ENCODE assay signal across 13 cellular contexts in genomic region chr19:46442808-46443450, GRCh38. TPM values are rescaled to one million over a fixed set of nuclear protein-coding genes. Genes with fewer than 3 reads are reported as not detected.
A peak's percentile ranks its signal among the peaks of the same experiment; 100 is the strongest.
DNase-seq lines count a peak whose midpoint lies in the region; TF ChIP-seq lines count a peak whose summit lies in the region.
"Had no signal": no experiment of that assay in that cellular context is flagged by ENCODE, and none has a peak within 500 bp of the region (broad histone marks: within the 10 kb centered on the region; RNA-seq: fewer than 3 reads in every experiment).

No MANE protein-coding gene starts in this region.

- TF ChIP-seq CTCF in PC-9 (conservative IDR thresholded peaks at IDR 0.05) (no peak), epithelial cell of esophagus (IDR thresholded peaks at IDR 0.05; ENCODE audit: insufficient read depth, low read depth, low read length, missing control alignments) (no peak), ovary (IDR thresholded peaks at IDR 0.05) (no peak)

- intact Hi-C loops in PC-9 (cut with micrococcal nuclease; ENCODE audit: unreplicated experiment) (no loop called here), ovary (cut with DNase I) (no loop called here)

- H3K4me2 ChIP-seq in PC-9 = peak overlapping the region; percentile 25

- peaks cover 2 to 6% (median 4%) of the 10 kb centered on the region in 3 donors for H3K27me3 Mint-ChIP-seq in immature natural killer cell (ENCODE audit: low read depth in 3 of 3)

- BruUV-seq in PC-9 (replicated peaks; lab: Mats Ljungman, UMichigan) = no TSS peak

- POLR2A ChIA-PET in PC-9 (lab: Charles Lee; ENCODE audit: unreplicated experiment) = no interaction called here

- no peak overlapping the region for H2AFZ ChIP-seq in PC-9

- H3K79me2 ChIP-seq in PC-9 (ENCODE audit: low read depth) = no peaks in the 10 kb centered on the region

- peaks cover 10% of the 10 kb centered on the region for H3K4me1 ChIP-seq in PC-9 (replicated peaks; ENCODE audit: insufficient read depth)
- H3K4me1 ChIP-seq in ovary (ENCODE audit: insufficient read depth) = peaks cover 13% of the 10 kb centered on the region
- H3K4me1 ChIP-seq: colonic mucosa had no signal

- H3K9me3 ChIP-seq in PC-9 (ENCODE audit: insufficient read depth, low read depth) = no peaks in the 10 kb centered on the region
- no peaks in the 10 kb centered on the region for H3K9me3 ChIP-seq in ovary
- H3K9me3 ChIP-seq: colonic mucosa had no signal

- H3K4me1 Mint-ChIP-seq in immature natural killer cell = no peaks in the 10 kb centered on the region

- H3K36me3 ChIP-seq in PC-9 (ENCODE audit: low read depth) = no peaks in the 10 kb centered on the region
- no peaks in the 10 kb centered on the region for H3K36me3 ChIP-seq in ovary
- H3K36me3 ChIP-seq: colonic mucosa had no signal

- H3K27ac Mint-ChIP-seq in immature natural killer cell = no peak overlapping the region
- H3K27ac Mint-ChIP-seq: T-helper 1 cell treated with Interleukin-12 subunit alpha and Interleukin-12 subunit beta and Interleukin-4 antibody, amounts not matched to agents 30 μg/mL and 1 μg/mL, for 36 hours had no signal

- 0 out of 2 replicates have a peak, but pooled peaks cover 3% of the 10 kb centered on the region for H3F3A ChIP-seq in PC-9 (ENCODE audit: insufficient read depth, low read depth)

- no peaks in the 10 kb centered on the region for H3K9me2 ChIP-seq in PC-9 (ENCODE audit: insufficient read depth)

- WGBS in ovary, 3 donors = 25 to 28% (median 25%) methylated on average over 8 of the region's 8 CpGs

- no peaks in the 10 kb centered on the region for H3K36me3 Mint-ChIP-seq in immature natural killer cell

- H3K27me3 ChIP-seq in PC-9 (ENCODE audit: insufficient read depth, low read depth) (no peaks in the 10 kb centered on the region), ovary (no peaks in the 10 kb centered on the region)
- H3K27me3 ChIP-seq: colonic mucosa had no signal

- H3K4me3 ChIP-seq in PC-9 = no peak overlapping the region
- H3K4me3 ChIP-seq in epithelial cell of esophagus (ENCODE audit: low read length) = no peak overlapping the region
- no peak overlapping the region for H3K4me3 ChIP-seq in ovary
- H3K4me3 ChIP-seq: colonic mucosa had no signal

- CTCF ChIA-PET in PC-9 (lab: Charles Lee) = interaction anchor here (0.6 kb wide), 1 partner anchor 390 kb away, joined by 6 read pairs; no protein-coding TSS in a partner anchor

- H3K4me3 Mint-ChIP-seq in immature natural killer cell = no peak overlapping the region
- H3K4me3 Mint-ChIP-seq: T-helper 1 cell treated with Interleukin-12 subunit alpha and Interleukin-12 subunit beta and Interleukin-4 antibody, amounts not matched to agents 30 μg/mL and 1 μg/mL, for 36 hours had no signal

- H3K27ac ChIP-seq in PC-9 (no peak overlapping the region), ovary (peak overlapping the region in 1 of 2 donors; percentile 55)
- H3K27ac ChIP-seq: colonic mucosa had no signal

- no peak for TF ChIP-seq POLR2A in ovary (IDR thresholded peaks at IDR 0.05)

- no peaks in the 10 kb centered on the region for H3K9me3 Mint-ChIP-seq in immature natural killer cell
- H3K9me3 Mint-ChIP-seq: T-helper 1 cell treated with Interleukin-12 subunit alpha and Interleukin-12 subunit beta and Interleukin-4 antibody, amounts not matched to agents 30 μg/mL and 1 μg/mL, for 36 hours had no signal

- peak; percentile 77 for DNase-seq in EL
- DNase-seq in PC-9 = peak; percentile 60 to 72
- DNase-seq in epithelial cell of esophagus (ENCODE audit: low read depth) = peak; percentile 70
- peak; percentile 67 to 80 (median 70) for DNase-seq in ovary
- DNase-seq in immature natural killer cell = no peak
- no peak for DNase-seq in cerebellum (ENCODE audit: low spot score)
- no peak for DNase-seq in NCI-H1436 (lab: John Stamatoyannopoulos, UW)
- no peak for DNase-seq in NCI-H2107 treated with DMSO at 0.1 percent for 48 hours (lab: John Stamatoyannopoulos, UW; ENCODE audit: unreplicated experiment)
- DNase-seq: colonic mucosa, DMS79 treated with DMSO at 0.1 percent for 48 hours, nucleus accumbens had no signal

- H4K20me1 ChIP-seq in PC-9 (ENCODE audit: insufficient read depth) = no peaks in the 10 kb centered on the region

- TF ChIP-seq EP300 in ovary (IDR thresholded peaks at IDR 0.05) = no peak

RNA-seq across cellular contexts. Expression of gene PNMA8C, which starts 14.2 kb away (rescaled TPM):
- total RNA-seq in PC-9 (2021) = not detected in 2 replicates
- under 1 TPM in 6 of 7 donors, not detected in 1; 0.25 to 0.82 (median 0.39) TPM for total RNA-seq in ovary
- polyA plus RNA-seq in ovary = under 1 TPM; 0.15 to 0.32 TPM
- polyA plus RNA-seq in immature natural killer cell = under 1 TPM in 1 of 3 donors, not detected in 2; 0.04 TPM
- total RNA-seq in cerebellum = 8.9 TPM
- total RNA-seq: NCI-H460 had no signal

RNA-seq across cellular contexts. Expression of gene PNMA8A, which starts 28.4 kb away (rescaled TPM):
- total RNA-seq in PC-9 (2021) (not detected in 2 replicates), ovary (10 to 100 TPM in 6 of 7 donors, 1 to 10 TPM in 1; 8.8 to 35.3 (median 32.8) TPM), cerebellum (41.1 TPM)
- polyA plus RNA-seq in ovary (10 to 100 TPM in 1 of 2 donors, 1 to 10 TPM in 1; 9.9 to 13.2 TPM), immature natural killer cell (not detected)
- total RNA-seq: NCI-H460 had no signal

RNA-seq across cellular contexts. Expression of gene CCDC8, which starts 29.6 kb away (rescaled TPM):
- total RNA-seq in PC-9 (2021) (3.9 and 4.2 TPM in 2 replicates), ovary (10 to 100 TPM; 29.3 to 82.6 (median 67.9) TPM), cerebellum (7.7 TPM)
- polyA plus RNA-seq in ovary (10 to 100 TPM; 20.1 to 35.7 TPM), immature natural killer cell (not detected)
- total RNA-seq: NCI-H460 had no signal

RNA-seq across cellular contexts. Expression of gene PNMA8B, which starts 52.7 kb away (rescaled TPM):
- total RNA-seq in PC-9 (2021) = not detected in 2 replicates
- total RNA-seq in ovary = 10 to 100 TPM in 1 of 7 donors, 1 to 10 TPM in 6; 2.8 to 10.6 (median 6.2) TPM
- polyA plus RNA-seq in ovary = 1 to 10 TPM in 1 of 2 donors, under 1 TPM in 1; 0.97 to 5.2 TPM
- not detected for polyA plus RNA-seq in immature natural killer cell
- 6.2 TPM for total RNA-seq in cerebellum
- total RNA-seq: NCI-H460 had no signal

Comparison
In these comparisons a context has a peak if more than half of its experiments do, and no peak if none do; other contexts are left out.
1. DNase-seq: peak in EL (single experiment), PC-9 (2 of 2), epithelial cell of esophagus (single experiment) and ovary (5 of 5); none in immature natural killer cell (0 of 3), cerebellum (single experiment), NCI-H1436 (single experiment) and NCI-H2107 treated with DMSO at 0.1 percent for 48 hours (single experiment).